7 cellular contexts compared by ENCODE assay signal in genomic region chr10:29408847-29409240, GRCh38.
DNase-seq lines count a peak whose midpoint lies in the region; ATAC-seq, FAIRE-seq and TF ChIP-seq lines count a peak whose summit lies in the region.

No MANE protein-coding gene starts in this region.

- H3K36me3 ChIP-seq in endothelial cell of umbilical vein (ENCODE audit: control insufficient read depth in 2 of 2, extremely low read depth in 1 of 2, insufficient read depth in 2 of 2, low read length in 2 of 2): no peaks in the 10 kb centered on the region
- no peaks in the 10 kb centered on the region for H3K36me3 ChIP-seq in spleen

- no peak overlapping the region for H3K9ac ChIP-seq in endothelial cell of umbilical vein (replicated peaks; ENCODE audit: extremely low read depth, insufficient read depth, low read length)

- peak overlapping the region; percentile 75 for H3K4me3 ChIP-seq in LNCaP clone FGC (ENCODE audit: low read depth, low read length)
- peak overlapping the region in 2 of 3 experiments; percentile 88 to 89 for H3K4me3 ChIP-seq in endothelial cell of umbilical vein (replicated peaks in 1 of 3; ENCODE audit: insufficient read depth in 1 of 3, low read depth in 1 of 3, low read length in 3 of 3)
- H3K4me3 ChIP-seq in spleen: peak overlapping the region; percentile 51 to 87 (median 68)

- CTCF ChIA-PET in endothelial cell of umbilical vein (lab: Charles Lee): interaction anchor here (2.0 to 2.1 kb wide), 3 partner anchors 16 to 23 kb away, joined by 7 to 8 read pairs (median 8); no protein-coding TSS in a partner anchor

- ATAC-seq in GM19035 (IDR thresholded peaks at IDR 0.05; ENCODE audit: unreplicated experiment): peak; percentile 6
- no peak for ATAC-seq in HG02798 (IDR thresholded peaks at IDR 0.05; ENCODE audit: poor library complexity, unreplicated experiment)

- H3K79me2 ChIP-seq in endothelial cell of umbilical vein (ENCODE audit: control insufficient read depth, insufficient read depth, low read length): peaks cover 44% of the 10 kb centered on the region

- WGBS in spleen, 5 donors: 42 to 62% (median 55%) methylated on average over 2 of the region's 2 CpGs

- dilution Hi-C loops in endothelial cell of umbilical vein (cut with MboI; ENCODE audit: extremely low pct_ligation_motif_present, low sequenced_read_pairs): no loop called here

- no peak for FAIRE-seq in endothelial cell of umbilical vein (lab: Jason Lieb, UNC)
- FAIRE-seq in frontal cortex (lab: Jason Lieb, UNC): no peak

- H3K4me1 ChIP-seq in endothelial cell of umbilical vein (ENCODE audit: control insufficient read depth, extremely low read depth, insufficient read depth, low read length) (peaks cover 7% of the 10 kb centered on the region), spleen (peaks cover 8 to 49% (median 36%) of the 10 kb centered on the region in 6 donors)

- TSS peak; percentile 43 for BruUV-seq in endothelial cell of umbilical vein (replicated peaks; lab: Mats Ljungman, UMichigan)

- POLR2A ChIA-PET in endothelial cell of umbilical vein (lab: Charles Lee): no interaction called here

- intact Hi-C loops in endothelial cell of umbilical vein (cut with micrococcal nuclease) (no loop called here), spleen (cut with DNase I; ENCODE audit: low total_unique reads) (no loop called here)

- DNase-seq in LNCaP clone FGC (ENCODE audit: low read depth): no peak
- DNase-seq in endothelial cell of umbilical vein (ENCODE audit: low read depth, low spot score): no peak
- DNase-seq in spleen: no peak
- no peak for DNase-seq in frontal cortex (ENCODE audit: low spot score in 2 of 2)
- no peak for DNase-seq in G401 (ENCODE audit: low spot score)

- H3K9me1 ChIP-seq in endothelial cell of umbilical vein (replicated peaks; ENCODE audit: control insufficient read depth, extremely low read depth, insufficient read depth, low read length): no peaks in the 10 kb centered on the region

- in situ Hi-C loops in G401 (cut with HindIII; ENCODE audit: low sequenced_read_pairs): no loop called here

- TF ChIP-seq POLR2A in endothelial cell of umbilical vein (IDR thresholded peaks at IDR 0.05; ENCODE audit: low read depth, low read length) (no peak), spleen (IDR thresholded peaks at IDR 0.05) (no peak)

- H3K27me3 ChIP-seq in endothelial cell of umbilical vein (ENCODE audit: control insufficient read depth in 2 of 2, insufficient read depth in 2 of 2, low read length in 2 of 2) (no peaks in the 10 kb centered on the region), spleen (replicated peaks in 1 of 7) (no peaks in the 10 kb centered on the region)

- H3K27ac ChIP-seq in endothelial cell of umbilical vein (ENCODE audit: insufficient read depth, low read depth, low read length) (no peak overlapping the region), spleen (peak overlapping the region; percentile 69 to 91 (median 88))

- peaks cover 3% of the 10 kb centered on the region for H4K20me1 ChIP-seq in endothelial cell of umbilical vein (replicated peaks; ENCODE audit: control insufficient read depth, extremely low read depth, insufficient read depth, low read length)

- H2AFZ ChIP-seq in endothelial cell of umbilical vein (ENCODE audit: low read depth, low read length): peak overlapping the region; percentile 44

- TF ChIP-seq CTCF in LNCaP clone FGC (IDR thresholded peaks at IDR 0.05; ENCODE audit: control insufficient read depth, extremely low read depth, insufficient read depth) (no peak), endothelial cell of umbilical vein (IDR thresholded peaks at IDR 0.05; ENCODE audit: extremely low read depth in 1 of 2, insufficient read depth in 1 of 2, low read depth in 1 of 2, low read length in 2 of 2) (no peak), spleen (IDR thresholded peaks at IDR 0.05 in 8 of 11, conservative IDR thresholded peaks at IDR 0.05 in 3 of 11) (no peak)

- H3K4me2 ChIP-seq in endothelial cell of umbilical vein (ENCODE audit: insufficient read depth, low read length): peak overlapping the region; percentile 29

- H3K9me3 ChIP-seq in endothelial cell of umbilical vein (replicated peaks; ENCODE audit: control insufficient read depth, insufficient read depth, low read length) (no peaks in the 10 kb centered on the region), spleen (peaks cover 0 to 6% (median 0%) of the 10 kb centered on the region in 8 donors)

TF ChIP-seq in endothelial cell of umbilical vein, 7 proteins besides CTCF, POLR2A, EP300 and RAD21:
- TF ChIP-seq JUN (IDR thresholded peaks at IDR 0.05; ENCODE audit: borderline replicate concordance, insufficient read depth, insufficient read length, low read depth) (no peak), MAX (IDR thresholded peaks at IDR 0.05; ENCODE audit: insufficient read depth, insufficient read length) (no peak), EZH2 (IDR thresholded peaks at IDR 0.05; ENCODE audit: borderline replicate concordance, low read depth, low read length, severe bottlenecking) (no peak), POLR2AphosphoS5 (IDR thresholded peaks at IDR 0.05; ENCODE audit: insufficient read depth, low read depth, low read length) (no peak), FOS (IDR thresholded peaks at IDR 0.05; ENCODE audit: borderline replicate concordance, insufficient read depth, low read length) (no peak), GATA2 (IDR thresholded peaks at IDR 0.05; ENCODE audit: insufficient read depth, insufficient read length, low read depth, low read length) (no peak), MYC (IDR thresholded peaks at IDR 0.05; ENCODE audit: low read depth, low read length) (no peak)
